ENCODE assay signal across 10 cellular contexts in genomic region chrX:57929373-57929772, GRCh38. TPM values are rescaled to one million over a fixed set of nuclear protein-coding genes. Genes with fewer than 3 reads are reported as not detected.
DNase-seq lines count a peak whose midpoint lies in the region; ATAC-seq and TF ChIP-seq lines count a peak whose summit lies in the region.
"Had no signal": no experiment of that assay in that cellular context is flagged by ENCODE, and none has a peak within 500 bp of the region (broad histone marks: within the 10 kb centered on the region; RNA-seq: fewer than 3 reads in every experiment).

No MANE protein-coding gene starts in this region.

- H3K4me1 ChIP-seq in psoas muscle: no peaks in the 10 kb centered on the region
- H3K4me1 ChIP-seq: SJSA1 had no signal

- no peaks in the 10 kb centered on the region for H3K36me3 Mint-ChIP-seq in chondrocyte (ENCODE audit: low read depth)

- H3K27ac ChIP-seq in psoas muscle: no peak overlapping the region
- H3K27ac ChIP-seq: BLaER1 treated with 17β-estradiol and CSF1 and Interleukin-3, amounts not matched to agents 10 nM and 100 nM; SJSA1 had no signal

- no peaks in the 10 kb centered on the region for H3K4me1 Mint-ChIP-seq in chondrocyte (ENCODE audit: low read depth)

- intact Hi-C loops in psoas muscle (cut with DNase I): loop anchor here (1.0 to 10.0 kb wide), 2 partner anchors 108 to 345 kb away; no protein-coding TSS in a partner anchor

- H3K27me3 Mint-ChIP-seq in chondrocyte (ENCODE audit: low read depth): no peaks in the 10 kb centered on the region

- H3K4me3 Mint-ChIP-seq in chondrocyte (ENCODE audit: unreplicated experiment): no peak overlapping the region

- TF ChIP-seq CTCF in chondrocyte (IDR thresholded peaks at IDR 0.05) (peak; percentile 55), psoas muscle (IDR thresholded peaks at IDR 0.05) (peak; percentile 55)

- H3K27ac Mint-ChIP-seq in chondrocyte (ENCODE audit: unreplicated experiment): no peak overlapping the region

- H3K36me3 ChIP-seq in psoas muscle (ENCODE audit: insufficient read depth in 1 of 2, low read depth in 1 of 2): no peaks in the 10 kb centered on the region
- H3K36me3 ChIP-seq: BLaER1 treated with 17β-estradiol and CSF1 and Interleukin-3, amounts not matched to agents 10 nM and 100 nM; SJSA1 had no signal

- H3K4me3 ChIP-seq in psoas muscle: no peak overlapping the region
- H3K4me3 ChIP-seq: BLaER1 treated with 17β-estradiol and CSF1 and Interleukin-3, amounts not matched to agents 10 nM and 100 nM; SJSA1 had no signal

- H3K9me3 Mint-ChIP-seq in chondrocyte (ENCODE audit: low read depth): peaks cover 52% of the 10 kb centered on the region

- peak in 3 of 4 donors; percentile 48 to 67 (median 60) for ATAC-seq in psoas muscle
- no peak for ATAC-seq in HG03457 (IDR thresholded peaks at IDR 0.05; ENCODE audit: unreplicated experiment)
- ATAC-seq in GM21528 (IDR thresholded peaks at IDR 0.05; ENCODE audit: low FRiP score, unreplicated experiment): no peak

- H3K27me3 ChIP-seq in psoas muscle (ENCODE audit: insufficient read depth in 3 of 3, low read length in 2 of 3): no peaks in the 10 kb centered on the region
- H3K27me3 ChIP-seq: BLaER1 treated with 17β-estradiol and CSF1 and Interleukin-3, amounts not matched to agents 10 nM and 100 nM; SJSA1 had no signal

- peak; percentile 53 for DNase-seq in NCI-H1105 treated with DMSO at 0.1 percent for 48 hours (lab: John Stamatoyannopoulos, UW)
- DNase-seq in NCI-H1105 (lab: John Stamatoyannopoulos, UW): no peak
- peak; percentile 9 for DNase-seq in LoVo (ENCODE audit: low spot score)
- DNase-seq in chondrocyte (ENCODE audit: low spot score): no peak
- DNase-seq in psoas muscle: no peak
- DNase-seq in GM19238 (ENCODE audit: insufficient read length, low spot score): no peak

- H3K9me3 ChIP-seq in psoas muscle: no peaks in the 10 kb centered on the region
- H3K9me3 ChIP-seq: BLaER1 treated with 17β-estradiol and CSF1 and Interleukin-3, amounts not matched to agents 10 nM and 100 nM; SJSA1 had no signal

RNA-seq across cellular contexts. Expression of gene ZXDA, which starts 19.1 kb away (rescaled TPM):
- not detected in 3 replicates for total RNA-seq in chondrocyte
- 1 to 10 TPM; 2.6 to 4.7 (median 3.1) TPM for total RNA-seq in psoas muscle
- 1 to 10 TPM in 1 of 3 donors, under 1 TPM in 2; 0.64 to 1.7 (median 0.75) TPM for polyA plus RNA-seq in psoas muscle

Comparison
In these comparisons a context has a peak if more than half of its experiments do, and no peak if none do; other contexts are left out.
1. DNase-seq: peak in NCI-H1105 treated with DMSO at 0.1 percent for 48 hours (single experiment) and LoVo (single experiment); none in NCI-H1105 (single experiment), chondrocyte (single experiment), psoas muscle (0 of 2) and GM19238 (single experiment).
2. ATAC-seq: peak in psoas muscle (3 of 4); none in HG03457 (single experiment) and GM21528 (single experiment).